In the genomic region with DNA sequence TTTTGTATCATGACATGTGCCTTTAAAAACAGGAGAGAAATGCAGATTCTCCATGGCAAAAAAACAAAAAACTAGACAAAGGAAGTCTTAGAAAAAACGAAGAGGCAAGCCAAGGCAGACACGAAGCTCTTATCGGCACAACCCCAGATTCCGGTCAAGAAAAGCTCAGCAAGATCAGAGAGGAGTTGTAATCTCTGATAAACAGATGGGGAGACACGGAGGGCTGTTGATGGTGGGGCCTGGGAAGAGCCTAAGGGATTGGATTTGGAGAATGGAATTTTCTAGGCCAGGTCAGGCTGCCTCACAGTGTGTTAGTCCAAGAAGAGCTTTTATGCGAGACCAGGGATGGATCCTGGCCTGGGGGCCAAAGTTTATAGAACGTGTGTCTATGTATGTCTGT, we compare ENCODE assay signal across 1 cellular context.
TF ChIP-seq lines count a peak whose summit lies in the region.

No MANE protein-coding gene starts in this region.

TF ChIP-seq in GM23338, 12 proteins besides CTCF, POLR2A, EP300 and RAD21 (continued from another document):
- TF ChIP-seq, protein P1, sequence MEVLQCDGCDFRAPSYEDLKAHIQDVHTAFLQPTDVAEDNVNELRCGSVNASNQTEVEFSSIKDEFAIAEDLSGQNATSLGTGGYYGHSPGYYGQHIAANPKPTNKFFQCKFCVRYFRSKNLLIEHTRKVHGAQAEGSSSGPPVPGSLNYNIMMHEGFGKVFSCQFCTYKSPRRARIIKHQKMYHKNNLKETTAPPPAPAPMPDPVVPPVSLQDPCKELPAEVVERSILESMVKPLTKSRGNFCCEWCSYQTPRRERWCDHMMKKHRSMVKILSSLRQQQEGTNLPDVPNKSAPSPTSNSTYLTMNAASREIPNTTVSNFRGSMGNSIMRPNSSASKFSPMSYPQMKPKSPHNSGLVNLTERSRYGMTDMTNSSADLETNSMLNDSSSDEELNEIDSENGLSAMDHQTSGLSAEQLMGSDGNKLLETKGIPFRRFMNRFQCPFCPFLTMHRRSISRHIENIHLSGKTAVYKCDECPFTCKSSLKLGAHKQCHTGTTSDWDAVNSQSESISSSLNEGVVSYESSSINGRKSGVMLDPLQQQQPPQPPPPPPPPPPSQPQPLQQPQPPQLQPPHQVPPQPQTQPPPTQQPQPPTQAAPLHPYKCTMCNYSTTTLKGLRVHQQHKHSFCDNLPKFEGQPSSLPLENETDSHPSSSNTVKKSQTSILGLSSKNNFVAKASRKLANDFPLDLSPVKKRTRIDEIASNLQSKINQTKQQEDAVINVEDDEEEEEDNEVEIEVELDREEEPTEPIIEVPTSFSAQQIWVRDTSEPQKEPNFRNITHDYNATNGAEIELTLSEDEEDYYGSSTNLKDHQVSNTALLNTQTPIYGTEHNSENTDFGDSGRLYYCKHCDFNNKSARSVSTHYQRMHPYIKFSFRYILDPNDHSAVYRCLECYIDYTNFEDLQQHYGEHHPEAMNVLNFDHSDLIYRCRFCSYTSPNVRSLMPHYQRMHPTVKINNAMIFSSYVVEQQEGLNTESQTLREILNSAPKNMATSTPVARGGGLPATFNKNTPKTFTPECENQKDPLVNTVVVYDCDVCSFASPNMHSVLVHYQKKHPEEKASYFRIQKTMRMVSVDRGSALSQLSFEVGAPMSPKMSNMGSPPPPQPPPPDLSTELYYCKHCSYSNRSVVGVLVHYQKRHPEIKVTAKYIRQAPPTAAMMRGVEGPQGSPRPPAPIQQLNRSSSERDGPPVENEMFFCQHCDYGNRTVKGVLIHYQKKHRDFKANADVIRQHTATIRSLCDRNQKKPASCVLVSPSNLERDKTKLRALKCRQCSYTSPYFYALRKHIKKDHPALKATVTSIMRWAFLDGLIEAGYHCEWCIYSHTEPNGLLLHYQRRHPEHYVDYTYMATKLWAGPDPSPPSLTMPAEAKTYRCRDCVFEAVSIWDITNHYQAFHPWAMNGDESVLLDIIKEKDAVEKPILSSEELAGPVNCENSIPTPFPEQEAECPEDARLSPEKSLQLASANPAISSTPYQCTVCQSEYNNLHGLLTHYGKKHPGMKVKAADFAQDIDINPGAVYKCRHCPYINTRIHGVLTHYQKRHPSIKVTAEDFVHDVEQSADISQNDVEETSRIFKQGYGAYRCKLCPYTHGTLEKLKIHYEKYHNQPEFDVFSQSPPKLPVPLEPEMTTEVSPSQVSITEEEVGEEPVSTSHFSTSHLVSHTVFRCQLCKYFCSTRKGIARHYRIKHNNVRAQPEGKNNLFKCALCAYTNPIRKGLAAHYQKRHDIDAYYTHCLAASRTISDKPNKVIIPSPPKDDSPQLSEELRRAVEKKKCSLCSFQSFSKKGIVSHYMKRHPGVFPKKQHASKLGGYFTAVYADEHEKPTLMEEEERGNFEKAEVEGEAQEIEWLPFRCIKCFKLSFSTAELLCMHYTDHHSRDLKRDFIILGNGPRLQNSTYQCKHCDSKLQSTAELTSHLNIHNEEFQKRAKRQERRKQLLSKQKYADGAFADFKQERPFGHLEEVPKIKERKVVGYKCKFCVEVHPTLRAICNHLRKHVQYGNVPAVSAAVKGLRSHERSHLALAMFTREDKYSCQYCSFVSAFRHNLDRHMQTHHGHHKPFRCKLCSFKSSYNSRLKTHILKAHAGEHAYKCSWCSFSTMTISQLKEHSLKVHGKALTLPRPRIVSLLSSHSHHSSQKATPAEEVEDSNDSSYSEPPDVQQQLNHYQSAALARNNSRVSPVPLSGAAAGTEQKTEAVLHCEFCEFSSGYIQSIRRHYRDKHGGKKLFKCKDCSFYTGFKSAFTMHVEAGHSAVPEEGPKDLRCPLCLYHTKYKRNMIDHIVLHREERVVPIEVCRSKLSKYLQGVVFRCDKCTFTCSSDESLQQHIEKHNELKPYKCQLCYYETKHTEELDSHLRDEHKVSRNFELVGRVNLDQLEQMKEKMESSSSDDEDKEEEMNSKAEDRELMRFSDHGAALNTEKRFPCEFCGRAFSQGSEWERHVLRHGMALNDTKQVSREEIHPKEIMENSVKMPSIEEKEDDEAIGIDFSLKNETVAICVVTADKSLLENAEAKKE (CRISPR knock-in tag; IDR thresholded peaks at IDR 0.05) = no peak
- TF ChIP-seq, protein P2, sequence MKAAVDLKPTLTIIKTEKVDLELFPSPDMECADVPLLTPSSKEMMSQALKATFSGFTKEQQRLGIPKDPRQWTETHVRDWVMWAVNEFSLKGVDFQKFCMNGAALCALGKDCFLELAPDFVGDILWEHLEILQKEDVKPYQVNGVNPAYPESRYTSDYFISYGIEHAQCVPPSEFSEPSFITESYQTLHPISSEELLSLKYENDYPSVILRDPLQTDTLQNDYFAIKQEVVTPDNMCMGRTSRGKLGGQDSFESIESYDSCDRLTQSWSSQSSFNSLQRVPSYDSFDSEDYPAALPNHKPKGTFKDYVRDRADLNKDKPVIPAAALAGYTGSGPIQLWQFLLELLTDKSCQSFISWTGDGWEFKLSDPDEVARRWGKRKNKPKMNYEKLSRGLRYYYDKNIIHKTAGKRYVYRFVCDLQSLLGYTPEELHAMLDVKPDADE (IDR thresholded peaks at IDR 0.05) = no peak
- TF ChIP-seq STAT1 (IDR thresholded peaks at IDR 0.05; ENCODE audit: unreplicated experiment) (no peak), EZH2phosphoT487 (IDR thresholded peaks at IDR 0.05; ENCODE audit: unreplicated experiment) (no peak), EZH2 (IDR thresholded peaks at IDR 0.05; ENCODE audit: low read depth, unreplicated experiment) (no peak)
TF ChIP-seq in GM23338: peak in this region for 0.
